Comparison of ENCODE assay signal across 1 cellular context in the genomic region with DNA sequence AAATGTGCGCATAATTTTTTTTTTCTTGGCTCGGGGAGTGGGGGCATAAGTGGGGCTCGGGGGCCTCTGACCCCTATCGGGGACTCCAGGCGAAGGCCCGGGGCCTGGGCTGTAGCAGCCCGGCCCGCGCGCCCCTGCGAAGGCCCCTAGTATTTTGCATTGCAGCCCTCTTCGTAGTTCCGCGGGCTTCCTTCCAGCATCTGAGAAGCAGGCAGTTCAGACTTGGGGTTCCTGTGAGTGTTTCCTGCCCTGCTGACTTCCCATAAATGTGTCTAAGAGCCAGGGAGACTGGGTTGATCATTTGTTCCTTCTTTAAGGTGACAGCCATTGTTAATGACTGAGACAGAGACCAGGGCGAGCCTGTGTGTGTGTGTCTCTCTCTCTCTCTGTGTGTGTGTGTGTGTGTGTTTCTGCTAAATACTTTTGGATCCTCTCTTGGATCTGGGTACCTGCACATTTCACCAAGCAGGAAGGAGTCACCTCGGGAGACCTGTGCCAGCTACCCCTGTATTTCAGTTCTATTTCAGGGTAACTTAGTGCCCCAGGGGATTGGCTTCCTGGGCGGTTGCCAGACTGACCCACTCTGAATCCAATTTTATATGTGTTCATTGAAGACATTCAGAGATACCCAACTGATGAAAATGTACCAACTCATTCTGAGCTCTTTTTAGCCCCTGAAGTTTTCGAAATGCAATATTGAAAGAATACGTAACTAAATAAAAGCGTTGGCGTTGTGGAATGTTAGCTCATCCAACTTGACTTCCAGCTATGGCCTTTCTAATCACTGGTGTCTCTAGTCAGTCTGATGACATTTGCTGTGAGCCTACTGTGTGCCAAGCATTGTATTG.
TF ChIP-seq lines count a peak whose summit lies in the region.

No MANE protein-coding gene starts in this region.

TF ChIP-seq in K562, 482 proteins besides CTCF, POLR2A, EP300 and RAD21 (continued from another document):
- TF ChIP-seq, protein P1, sequence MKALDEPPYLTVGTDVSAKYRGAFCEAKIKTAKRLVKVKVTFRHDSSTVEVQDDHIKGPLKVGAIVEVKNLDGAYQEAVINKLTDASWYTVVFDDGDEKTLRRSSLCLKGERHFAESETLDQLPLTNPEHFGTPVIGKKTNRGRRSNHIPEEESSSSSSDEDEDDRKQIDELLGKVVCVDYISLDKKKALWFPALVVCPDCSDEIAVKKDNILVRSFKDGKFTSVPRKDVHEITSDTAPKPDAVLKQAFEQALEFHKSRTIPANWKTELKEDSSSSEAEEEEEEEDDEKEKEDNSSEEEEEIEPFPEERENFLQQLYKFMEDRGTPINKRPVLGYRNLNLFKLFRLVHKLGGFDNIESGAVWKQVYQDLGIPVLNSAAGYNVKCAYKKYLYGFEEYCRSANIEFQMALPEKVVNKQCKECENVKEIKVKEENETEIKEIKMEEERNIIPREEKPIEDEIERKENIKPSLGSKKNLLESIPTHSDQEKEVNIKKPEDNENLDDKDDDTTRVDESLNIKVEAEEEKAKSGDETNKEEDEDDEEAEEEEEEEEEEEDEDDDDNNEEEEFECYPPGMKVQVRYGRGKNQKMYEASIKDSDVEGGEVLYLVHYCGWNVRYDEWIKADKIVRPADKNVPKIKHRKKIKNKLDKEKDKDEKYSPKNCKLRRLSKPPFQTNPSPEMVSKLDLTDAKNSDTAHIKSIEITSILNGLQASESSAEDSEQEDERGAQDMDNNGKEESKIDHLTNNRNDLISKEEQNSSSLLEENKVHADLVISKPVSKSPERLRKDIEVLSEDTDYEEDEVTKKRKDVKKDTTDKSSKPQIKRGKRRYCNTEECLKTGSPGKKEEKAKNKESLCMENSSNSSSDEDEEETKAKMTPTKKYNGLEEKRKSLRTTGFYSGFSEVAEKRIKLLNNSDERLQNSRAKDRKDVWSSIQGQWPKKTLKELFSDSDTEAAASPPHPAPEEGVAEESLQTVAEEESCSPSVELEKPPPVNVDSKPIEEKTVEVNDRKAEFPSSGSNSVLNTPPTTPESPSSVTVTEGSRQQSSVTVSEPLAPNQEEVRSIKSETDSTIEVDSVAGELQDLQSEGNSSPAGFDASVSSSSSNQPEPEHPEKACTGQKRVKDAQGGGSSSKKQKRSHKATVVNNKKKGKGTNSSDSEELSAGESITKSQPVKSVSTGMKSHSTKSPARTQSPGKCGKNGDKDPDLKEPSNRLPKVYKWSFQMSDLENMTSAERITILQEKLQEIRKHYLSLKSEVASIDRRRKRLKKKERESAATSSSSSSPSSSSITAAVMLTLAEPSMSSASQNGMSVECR (CRISPR knock-in tag; IDR thresholded peaks at IDR 0.05) = 0 out of 2 replicates have a peak, but pooled peaks have one; percentile 25
- TF ChIP-seq, protein P2, sequence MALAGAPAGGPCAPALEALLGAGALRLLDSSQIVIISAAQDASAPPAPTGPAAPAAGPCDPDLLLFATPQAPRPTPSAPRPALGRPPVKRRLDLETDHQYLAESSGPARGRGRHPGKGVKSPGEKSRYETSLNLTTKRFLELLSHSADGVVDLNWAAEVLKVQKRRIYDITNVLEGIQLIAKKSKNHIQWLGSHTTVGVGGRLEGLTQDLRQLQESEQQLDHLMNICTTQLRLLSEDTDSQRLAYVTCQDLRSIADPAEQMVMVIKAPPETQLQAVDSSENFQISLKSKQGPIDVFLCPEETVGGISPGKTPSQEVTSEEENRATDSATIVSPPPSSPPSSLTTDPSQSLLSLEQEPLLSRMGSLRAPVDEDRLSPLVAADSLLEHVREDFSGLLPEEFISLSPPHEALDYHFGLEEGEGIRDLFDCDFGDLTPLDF (CRISPR knock-in tag; IDR thresholded peaks at IDR 0.05) = no peak
- TF ChIP-seq GTF2E2 (tag; IDR thresholded peaks at IDR 0.05) (0 out of 2 replicates have a peak, but pooled peaks have one; percentile 70), ZNF134 (CRISPR knock-in tag; conservative IDR thresholded peaks at IDR 0.05) (no peak), ZFP1 (CRISPR knock-in tag; IDR thresholded peaks at IDR 0.05) (no peak), NFATC3 (IDR thresholded peaks at IDR 0.05) (no peak), ZBTB7A (IDR thresholded peaks at IDR 0.05; ENCODE audit: borderline replicate concordance, control insufficient read depth, low read depth, low read length) (peak; percentile 79; the same call in 1 of the 2 replicates), ZFX (CRISPR knock-in tag; IDR thresholded peaks at IDR 0.05) (peak; percentile 79)
- TF ChIP-seq, protein P3, sequence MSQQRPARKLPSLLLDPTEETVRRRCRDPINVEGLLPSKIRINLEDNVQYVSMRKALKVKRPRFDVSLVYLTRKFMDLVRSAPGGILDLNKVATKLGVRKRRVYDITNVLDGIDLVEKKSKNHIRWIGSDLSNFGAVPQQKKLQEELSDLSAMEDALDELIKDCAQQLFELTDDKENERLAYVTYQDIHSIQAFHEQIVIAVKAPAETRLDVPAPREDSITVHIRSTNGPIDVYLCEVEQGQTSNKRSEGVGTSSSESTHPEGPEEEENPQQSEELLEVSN (IDR thresholded peaks at IDR 0.05; ENCODE audit: borderline replicate concordance in 1 of 2, extremely low read depth in 1 of 2, insufficient read depth in 1 of 2, insufficient read length in 1 of 2, low read depth in 1 of 2, low read length in 1 of 2, poor library complexity in 1 of 2, severe bottlenecking in 1 of 2) = peak in 1 of 2 experiments; percentile 23
- TF ChIP-seq, protein P4, sequence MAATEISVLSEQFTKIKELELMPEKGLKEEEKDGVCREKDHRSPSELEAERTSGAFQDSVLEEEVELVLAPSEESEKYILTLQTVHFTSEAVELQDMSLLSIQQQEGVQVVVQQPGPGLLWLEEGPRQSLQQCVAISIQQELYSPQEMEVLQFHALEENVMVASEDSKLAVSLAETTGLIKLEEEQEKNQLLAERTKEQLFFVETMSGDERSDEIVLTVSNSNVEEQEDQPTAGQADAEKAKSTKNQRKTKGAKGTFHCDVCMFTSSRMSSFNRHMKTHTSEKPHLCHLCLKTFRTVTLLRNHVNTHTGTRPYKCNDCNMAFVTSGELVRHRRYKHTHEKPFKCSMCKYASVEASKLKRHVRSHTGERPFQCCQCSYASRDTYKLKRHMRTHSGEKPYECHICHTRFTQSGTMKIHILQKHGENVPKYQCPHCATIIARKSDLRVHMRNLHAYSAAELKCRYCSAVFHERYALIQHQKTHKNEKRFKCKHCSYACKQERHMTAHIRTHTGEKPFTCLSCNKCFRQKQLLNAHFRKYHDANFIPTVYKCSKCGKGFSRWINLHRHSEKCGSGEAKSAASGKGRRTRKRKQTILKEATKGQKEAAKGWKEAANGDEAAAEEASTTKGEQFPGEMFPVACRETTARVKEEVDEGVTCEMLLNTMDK (IDR thresholded peaks at IDR 0.05; ENCODE audit: borderline replicate concordance, insufficient read depth, low read depth, low read length, poor library complexity, severe bottlenecking) = peak; percentile 65
- TF ChIP-seq, protein P5, sequence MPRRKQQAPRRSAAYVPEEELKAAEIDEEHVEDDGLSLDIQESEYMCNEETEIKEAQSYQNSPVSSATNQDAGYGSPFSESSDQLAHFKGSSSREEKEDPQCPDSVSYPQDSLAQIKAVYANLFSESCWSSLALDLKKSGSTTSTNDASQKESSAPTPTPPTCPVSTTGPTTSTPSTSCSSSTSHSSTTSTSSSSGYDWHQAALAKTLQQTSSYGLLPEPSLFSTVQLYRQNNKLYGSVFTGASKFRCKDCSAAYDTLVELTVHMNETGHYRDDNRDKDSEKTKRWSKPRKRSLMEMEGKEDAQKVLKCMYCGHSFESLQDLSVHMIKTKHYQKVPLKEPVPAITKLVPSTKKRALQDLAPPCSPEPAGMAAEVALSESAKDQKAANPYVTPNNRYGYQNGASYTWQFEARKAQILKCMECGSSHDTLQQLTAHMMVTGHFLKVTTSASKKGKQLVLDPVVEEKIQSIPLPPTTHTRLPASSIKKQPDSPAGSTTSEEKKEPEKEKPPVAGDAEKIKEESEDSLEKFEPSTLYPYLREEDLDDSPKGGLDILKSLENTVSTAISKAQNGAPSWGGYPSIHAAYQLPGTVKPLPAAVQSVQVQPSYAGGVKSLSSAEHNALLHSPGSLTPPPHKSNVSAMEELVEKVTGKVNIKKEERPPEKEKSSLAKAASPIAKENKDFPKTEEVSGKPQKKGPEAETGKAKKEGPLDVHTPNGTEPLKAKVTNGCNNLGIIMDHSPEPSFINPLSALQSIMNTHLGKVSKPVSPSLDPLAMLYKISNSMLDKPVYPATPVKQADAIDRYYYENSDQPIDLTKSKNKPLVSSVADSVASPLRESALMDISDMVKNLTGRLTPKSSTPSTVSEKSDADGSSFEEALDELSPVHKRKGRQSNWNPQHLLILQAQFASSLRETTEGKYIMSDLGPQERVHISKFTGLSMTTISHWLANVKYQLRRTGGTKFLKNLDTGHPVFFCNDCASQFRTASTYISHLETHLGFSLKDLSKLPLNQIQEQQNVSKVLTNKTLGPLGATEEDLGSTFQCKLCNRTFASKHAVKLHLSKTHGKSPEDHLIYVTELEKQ (CRISPR knock-in tag; IDR thresholded peaks at IDR 0.05) = no peak
